Comparison of ENCODE assay signal across 20 cellular contexts in the genomic region with DNA sequence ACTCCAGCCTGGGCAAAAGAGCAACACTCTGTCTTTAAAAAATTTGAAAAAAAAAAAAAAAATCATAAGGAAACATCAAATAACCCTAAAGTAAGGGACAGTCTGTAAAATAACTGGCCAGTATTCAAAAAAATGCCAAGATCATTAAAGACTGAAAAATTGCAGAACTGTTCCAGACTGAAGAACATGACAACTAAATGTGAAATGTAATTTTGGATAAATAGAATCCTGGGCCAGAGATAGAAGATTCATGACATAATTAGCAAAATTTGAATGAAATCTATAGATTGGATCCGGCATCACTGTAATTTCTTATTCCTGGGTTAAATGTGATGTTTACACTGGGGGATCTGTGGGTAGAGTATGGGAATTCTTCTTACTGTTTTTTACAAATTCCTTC. TPM values are rescaled to one million over a fixed set of nuclear protein-coding genes. Genes with fewer than 3 reads are reported as not detected.
DNase-seq lines count a peak whose midpoint lies in the region; ATAC-seq and TF ChIP-seq lines count a peak whose summit lies in the region.
"Had no signal": no experiment of that assay in that cellular context is flagged by ENCODE, and none has a peak within 500 bp of the region (broad histone marks: within the 10 kb centered on the region; RNA-seq: fewer than 3 reads in every experiment).

No MANE protein-coding gene starts in this region.

- peaks cover 15 to 20% (median 18%) of the 10 kb centered on the region in 3 experiments for H3K36me3 Mint-ChIP-seq in H9 (ENCODE audit: insufficient read depth in 1 of 3, low read depth in 3 of 3)

- TF ChIP-seq POLR2A in stomach (IDR thresholded peaks at IDR 0.05) = no peak

- H3K23ac ChIP-seq in H9 (ENCODE audit: insufficient read length, low read depth, low read length) = no peak overlapping the region

- H2BK120ac ChIP-seq in H9 (ENCODE audit: low read depth, low read length, poor library complexity, severe bottlenecking) = no peak overlapping the region

- no peak overlapping the region for H4K5ac ChIP-seq in H9 (ENCODE audit: insufficient read length, low read depth, low read length)

- no peak overlapping the region for H4K8ac ChIP-seq in H9 (replicated peaks; ENCODE audit: insufficient read length, low read depth, low read length)

- H3K9me3 Mint-ChIP-seq in H9 = no peaks in the 10 kb centered on the region
- H3K9me3 Mint-ChIP-seq: T-helper 1 cell treated with Interleukin-12 subunit alpha and Interleukin-12 subunit beta and Interleukin-4 antibody, amounts not matched to agents 30 μg/mL and 1 μg/mL, for 36 hours; WTC11 had no signal

- H3K79me2 ChIP-seq in H9 (ENCODE audit: insufficient read depth, low read length) = peaks cover 12% of the 10 kb centered on the region; the same call in 1 of the 2 replicates
- H3K79me2 ChIP-seq in hepatocyte = peaks cover 55% of the 10 kb centered on the region

- no peak overlapping the region for H2BK20ac ChIP-seq in H9 (ENCODE audit: low read depth, low read length, poor library complexity, severe bottlenecking)

- H3K56ac ChIP-seq in H9 (ENCODE audit: insufficient read length, low read depth, low read length) = no peak overlapping the region

- peaks cover 5% of the 10 kb centered on the region for H3K23me2 ChIP-seq in H9 (ENCODE audit: insufficient read length, low read depth, low read length, poor library complexity, severe bottlenecking)

- H3T11ph ChIP-seq in H9 (ENCODE audit: low read length) = no peak overlapping the region

- H3K4me1 Mint-ChIP-seq in H9 = peaks cover 0 to 20% of the 10 kb centered on the region in 2 experiments

- H2AFZ ChIP-seq in H9 (ENCODE audit: low read length) = no peak overlapping the region
- H2AFZ ChIP-seq in hepatocyte = no peak overlapping the region
- H2AFZ ChIP-seq: GM23248 had no signal

- TF ChIP-seq CTCF in H9 (conservative IDR thresholded peaks at IDR 0.05) = no peak
- TF ChIP-seq CTCF in hepatocyte (IDR thresholded peaks at IDR 0.05; ENCODE audit: poor library complexity) = no peak
- no peak for TF ChIP-seq CTCF in stomach (IDR thresholded peaks at IDR 0.05)

- H3K27me3 ChIP-seq in H9 (ENCODE audit: insufficient read depth, low read length) (no peaks in the 10 kb centered on the region), adipocyte (replicated peaks; ENCODE audit: control insufficient read depth, insufficient read depth, low read length) (no peaks in the 10 kb centered on the region), hepatocyte (no peaks in the 10 kb centered on the region), stomach (no peaks in the 10 kb centered on the region)

- peak overlapping the region in 2 of 3 experiments; percentile 25 to 68; a peak in 2 of 7 replicates for H3K27ac Mint-ChIP-seq in H9
- H3K27ac Mint-ChIP-seq: T-helper 1 cell treated with Interleukin-12 subunit alpha and Interleukin-12 subunit beta and Interleukin-4 antibody, amounts not matched to agents 30 μg/mL and 1 μg/mL, for 36 hours; WTC11 had no signal

- no peak overlapping the region for H3K9ac ChIP-seq in H9 (ENCODE audit: extremely low read depth, insufficient read length, low read length)
- H3K9ac ChIP-seq in adipocyte (ENCODE audit: low read length) = no peak overlapping the region
- H3K9ac ChIP-seq: GM23248, KMS-11 had no signal

- WGBS in H9 (ENCODE audit: extremely low coverage, insufficient read length, low lambda C conversion rate) = no CpG with 5 or more reads among the region's 1 CpG
- 63% methylated on average over 1 of the region's 1 CpG for WGBS in hepatocyte (ENCODE audit: low lambda C conversion rate, missing lambda C conversion rate)
- WGBS in stomach, 5 donors = 80 to 90% (median 86%) methylated on average over 1 of the region's 1 CpG

- H3K18ac ChIP-seq in H9 (ENCODE audit: insufficient read length, low read depth, low read length) = no peak overlapping the region

- H3K36me3 ChIP-seq in adipocyte (ENCODE audit: control insufficient read depth, insufficient read depth, low read length, severe bottlenecking) (peaks cover 3% of the 10 kb centered on the region), hepatocyte (replicated peaks; ENCODE audit: insufficient read depth, low read depth) (no peaks in the 10 kb centered on the region), stomach (peaks cover 0 to 5% (median 5%) of the 10 kb centered on the region in 4 donors)

- no peak overlapping the region for H4K91ac ChIP-seq in H9 (ENCODE audit: insufficient read length, low read depth, low read length)

- H3K14ac ChIP-seq in H9 (ENCODE audit: insufficient read depth, low read length) = no peak overlapping the region

- H4K20me1 ChIP-seq in H9 (ENCODE audit: control insufficient read depth, insufficient read depth, insufficient read length) (no peaks in the 10 kb centered on the region), hepatocyte (ENCODE audit: insufficient read depth, poor library complexity, severe bottlenecking) (no peaks in the 10 kb centered on the region)

- H3K79me1 ChIP-seq in H9 (ENCODE audit: insufficient read depth, low read depth, low read length, poor library complexity, severe bottlenecking) = peaks cover 2% of the 10 kb centered on the region

- H3K4me2 ChIP-seq in H9 (ENCODE audit: insufficient read depth, insufficient read length, low read length) (no peak overlapping the region), hepatocyte (no peak overlapping the region)
- H3K4me2 ChIP-seq: KMS-11 had no signal

- intact Hi-C loops in stomach (cut with DNase I; ENCODE audit: low total_unique reads) = no loop called here

- no peak overlapping the region for H2BK5ac ChIP-seq in H9 (ENCODE audit: insufficient read length, low read length)

- H3K27ac ChIP-seq in H9 (ENCODE audit: insufficient read length, low read depth, low read length) (no peak overlapping the region), hepatocyte (peak overlapping the region; percentile 90), stomach (peak overlapping the region; percentile 67 to 95 (median 79))
- H3K27ac ChIP-seq: KMS-11 had no signal

- DNase-seq in H9 (no peak), adipocyte (ENCODE audit: low read depth) (peak; percentile 79), hepatocyte (ENCODE audit: low spot score) (no peak), stomach (no peak), hippocampal formation (lab: John Stamatoyannopoulos, UW) (no peak)
- DNase-seq in effector CD4-positive, alpha-beta T cell = no peak
- DNase-seq: activated CD4-positive, alpha-beta T cell treated with anti-CD3 and anti-CD28 coated beads, Interleukin-2, amount 50 U/mL, for 48 hours; activated naive CD4-positive, alpha-beta T cell treated with Interleukin-2 at 50 U/mL for 16 hours; DND-41; head of caudate nucleus; left ventricle myocardium superior; MV-4-11; NCI-H187 treated with DMSO at 0.1 percent for 48 hours; nucleus accumbens; Right ventricle myocardium superior had no signal

- H3K27me3 Mint-ChIP-seq in H9 (ENCODE audit: low read depth) = no peaks in the 10 kb centered on the region

- TF ChIP-seq EP300 in stomach (IDR thresholded peaks at IDR 0.05) = no peak

- no peak overlapping the region for H2BK12ac ChIP-seq in H9 (ENCODE audit: insufficient read length, low read depth, low read length)

- no peak overlapping the region for H2AK5ac ChIP-seq in H9 (ENCODE audit: insufficient read length, low read length)

- no peaks in the 10 kb centered on the region for H3K9me3 ChIP-seq in H9 (ENCODE audit: control insufficient read depth, low read depth, low read length)
- no peaks in the 10 kb centered on the region for H3K9me3 ChIP-seq in adipocyte (ENCODE audit: control insufficient read depth, low read length)
- H3K9me3 ChIP-seq in hepatocyte (ENCODE audit: low read depth) = no peaks in the 10 kb centered on the region
- H3K9me3 ChIP-seq in stomach = no peaks in the 10 kb centered on the region

- no peak overlapping the region for H2BK15ac ChIP-seq in H9 (ENCODE audit: low read depth, low read length)

- no peak overlapping the region for H3K4me3 Mint-ChIP-seq in H9
- H3K4me3 Mint-ChIP-seq: T-helper 1 cell treated with Interleukin-12 subunit alpha and Interleukin-12 subunit beta and Interleukin-4 antibody, amounts not matched to agents 30 μg/mL and 1 μg/mL, for 36 hours; WTC11 had no signal

- no peak overlapping the region for H3K4ac ChIP-seq in H9 (ENCODE audit: low read depth, low read length)

- H3K4me3 ChIP-seq in adipocyte (ENCODE audit: low read length) (no peak overlapping the region), hepatocyte (no peak overlapping the region), stomach (no peak overlapping the region)
- H3K4me3 ChIP-seq: GM23248 had no signal

- ATAC-seq in HG03045 (IDR thresholded peaks at IDR 0.05; ENCODE audit: unreplicated experiment) = no peak
- ATAC-seq: left ventricle myocardium superior, WTC11 had no signal

- H3K4me1 ChIP-seq in H9 (ENCODE audit: insufficient read depth, low read length) (no peaks in the 10 kb centered on the region; the same call in 1 of the 2 replicates), adipocyte (ENCODE audit: control insufficient read depth, insufficient read depth, low read length) (peaks cover 29% of the 10 kb centered on the region), hepatocyte (ENCODE audit: insufficient read depth) (peaks cover 38% of the 10 kb centered on the region), stomach (peaks cover 27 to 62% (median 51%) of the 10 kb centered on the region in 4 donors)

- H3K9me2 ChIP-seq in hepatocyte (replicated peaks; ENCODE audit: insufficient read depth) = no peaks in the 10 kb centered on the region

RNA-seq across cellular contexts. Expression of gene PSPH, which starts 3.0 kb away (rescaled TPM):
- total RNA-seq in H9 (2021) = 51.4 and 52.1 TPM in 2 replicates
- 160 TPM in 2 replicates for total RNA-seq in hepatocyte
- polyA plus RNA-seq in hepatocyte = 35.5 and 48.0 TPM in 2 replicates
- total RNA-seq in stomach = 10 to 100 TPM in 1 of 5 donors, 1 to 10 TPM in 3, under 1 TPM in 1; 0.45 to 53.1 (median 3.8) TPM
- 10 to 100 TPM in 1 of 3 donors, 1 to 10 TPM in 2; 5.5 to 10.6 (median 7.3) TPM for polyA plus RNA-seq in stomach

RNA-seq across cellular contexts. Expression of gene CCT6A, which starts 3.3 kb away (rescaled TPM):
- total RNA-seq in H9 (2021) (303 and 310 TPM in 2 replicates), hepatocyte (166 and 206 TPM in 2 replicates), stomach (100 to 1,000 TPM in 3 of 5 donors, 10 to 100 TPM in 2; 36.8 to 200 (median 150) TPM)
- polyA plus RNA-seq in hepatocyte (121 and 131 TPM in 2 replicates), stomach (100 to 1,000 TPM in 1 of 3 donors, 10 to 100 TPM in 2; 77.9 to 126 (median 78.4) TPM)

RNA-seq across cellular contexts. Expression of gene SUMF2, which starts 15.8 kb away (rescaled TPM):
- total RNA-seq in H9 (2021) (82.5 and 89.2 TPM in 2 replicates), hepatocyte (139 and 161 TPM in 2 replicates), stomach (100 to 1,000 TPM in 4 of 5 donors, 10 to 100 TPM in 1; 88.9 to 339 (median 120) TPM)
- polyA plus RNA-seq in hepatocyte (163 and 181 TPM in 2 replicates), stomach (10 to 100 TPM; 40.8 to 71.5 (median 68.2) TPM)

RNA-seq across cellular contexts. Expression of gene PHKG1, which starts 44.5 kb away (rescaled TPM):
- total RNA-seq in H9 (2021) = 0.42 and 0.64 TPM in 2 replicates
- not detected in 2 replicates for total RNA-seq in hepatocyte
- polyA plus RNA-seq in hepatocyte = 0.13 and 0.28 TPM in 2 replicates
- 10 to 100 TPM in 2 of 5 donors, 1 to 10 TPM in 1, not detected in 2; 1.5 to 39.3 (median 11.1) TPM for total RNA-seq in stomach
- 1 to 10 TPM in 1 of 3 donors, under 1 TPM in 1, not detected in 1; 0.31 to 1.0 TPM for polyA plus RNA-seq in stomach
- total RNA-seq: WTC11 had no signal

RNA-seq across cellular contexts. Expression of gene CHCHD2, which starts 58.0 kb away (rescaled TPM):
- total RNA-seq in H9 (2021) (215 and 218 TPM in 2 replicates), hepatocyte (121 and 124 TPM in 2 replicates), stomach (100 to 1,000 TPM in 3 of 5 donors, 10 to 100 TPM in 2; 43.7 to 232 (median 149) TPM)
- polyA plus RNA-seq in hepatocyte (173 and 189 TPM in 2 replicates), stomach (100 to 1,000 TPM; 455 to 710 (median 659) TPM)
